In the genomic region with DNA sequence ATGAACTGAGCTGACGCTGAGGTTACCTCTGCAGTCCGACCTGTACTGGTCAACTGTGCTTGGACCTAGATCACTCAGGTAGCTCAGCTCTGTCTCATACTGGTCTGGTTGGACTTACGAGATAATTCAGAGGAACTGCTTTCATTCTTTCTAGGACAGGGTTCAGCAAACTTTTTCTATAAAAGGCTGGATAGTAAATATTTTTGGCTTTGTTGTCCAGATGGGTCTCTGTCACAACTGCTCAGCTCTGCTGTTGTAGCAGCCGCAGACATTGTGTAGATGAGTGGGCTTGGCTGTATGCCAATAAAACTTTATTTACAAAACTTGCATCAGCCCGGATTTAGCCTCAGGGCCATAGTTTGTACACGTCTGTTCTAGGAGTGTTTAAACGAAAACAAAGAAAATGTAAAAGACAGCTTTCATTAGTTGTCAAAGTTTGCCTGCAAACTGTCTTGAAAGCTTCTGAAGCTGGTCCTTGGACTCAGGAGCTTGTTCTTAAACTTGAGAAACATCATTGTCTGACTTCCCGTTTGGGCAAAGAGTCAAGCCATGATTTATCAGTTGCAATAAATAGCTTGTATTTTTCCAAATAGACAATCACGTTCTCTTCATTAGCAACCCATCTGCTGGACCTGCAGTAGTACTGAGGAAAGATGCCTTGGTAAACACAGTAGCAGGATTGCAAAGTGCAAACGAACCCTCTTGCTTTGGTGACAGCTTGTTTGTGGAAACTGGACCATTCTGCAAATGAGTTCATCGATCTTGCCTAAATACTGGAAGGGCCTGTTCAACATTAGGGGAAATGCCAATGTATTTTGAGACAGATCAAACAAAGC, we compare ENCODE assay signal across 1 cellular context.
TF ChIP-seq lines count a peak whose summit lies in the region.

No MANE protein-coding gene starts in this region.

TF ChIP-seq in HepG2, 621 proteins besides CTCF, POLR2A, EP300 and RAD21 (continued from another document):
- TF ChIP-seq SMARCE1 (IDR thresholded peaks at IDR 0.05; ENCODE audit: borderline replicate concordance) (no peak), RBAK (CRISPR knock-in tag; IDR thresholded peaks at IDR 0.05) (0 out of 2 replicates have a peak, but pooled peaks have one; percentile 23), ZNF780A (CRISPR knock-in tag; IDR thresholded peaks at IDR 0.05) (no peak), TBX2 (CRISPR knock-in tag; IDR thresholded peaks at IDR 0.05; ENCODE audit: borderline replicate concordance) (peak; percentile 87), SP1 (IDR thresholded peaks at IDR 0.05) (no peak), SP1 (CRISPR knock-in tag; IDR thresholded peaks at IDR 0.05) (no peak), SOX5 (CRISPR knock-in tag; IDR thresholded peaks at IDR 0.05; ENCODE audit: borderline replicate concordance) (peak; percentile 61), PCBP2 (optimal IDR thresholded peaks at IDR 0.05; ENCODE audit: low read depth, low read length, poor library complexity, severe bottlenecking) (no peak), HNF1B (CRISPR knock-in tag; IDR thresholded peaks at IDR 0.05) (no peak), ZNF773 (CRISPR knock-in tag; IDR thresholded peaks at IDR 0.05; ENCODE audit: borderline replicate concordance) (no peak), ZNF619 (CRISPR knock-in tag; IDR thresholded peaks at IDR 0.05) (no peak), MIER2 (CRISPR knock-in tag; IDR thresholded peaks at IDR 0.05) (peak; percentile 59; the same call in 1 of the 2 replicates), KDM4B (CRISPR knock-in tag; IDR thresholded peaks at IDR 0.05) (0 out of 2 replicates have a peak, but pooled peaks have one; percentile 34), ZNF33A (CRISPR knock-in tag; IDR thresholded peaks at IDR 0.05; ENCODE audit: borderline replicate concordance) (0 out of 2 replicates have a peak, but pooled peaks have one; percentile 41), KLF6 (CRISPR knock-in tag; IDR thresholded peaks at IDR 0.05) (peak; percentile 24; the same call in 1 of the 2 replicates)
- TF ChIP-seq, protein P1, sequence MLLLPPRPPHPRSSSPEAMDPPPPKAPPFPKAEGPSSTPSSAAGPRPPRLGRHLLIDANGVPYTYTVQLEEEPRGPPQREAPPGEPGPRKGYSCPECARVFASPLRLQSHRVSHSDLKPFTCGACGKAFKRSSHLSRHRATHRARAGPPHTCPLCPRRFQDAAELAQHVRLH (CRISPR knock-in tag; IDR thresholded peaks at IDR 0.05; ENCODE audit: borderline replicate concordance, low read depth): no peak
- TF ChIP-seq, protein P2, sequence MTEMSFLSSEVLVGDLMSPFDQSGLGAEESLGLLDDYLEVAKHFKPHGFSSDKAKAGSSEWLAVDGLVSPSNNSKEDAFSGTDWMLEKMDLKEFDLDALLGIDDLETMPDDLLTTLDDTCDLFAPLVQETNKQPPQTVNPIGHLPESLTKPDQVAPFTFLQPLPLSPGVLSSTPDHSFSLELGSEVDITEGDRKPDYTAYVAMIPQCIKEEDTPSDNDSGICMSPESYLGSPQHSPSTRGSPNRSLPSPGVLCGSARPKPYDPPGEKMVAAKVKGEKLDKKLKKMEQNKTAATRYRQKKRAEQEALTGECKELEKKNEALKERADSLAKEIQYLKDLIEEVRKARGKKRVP (CRISPR knock-in tag; IDR thresholded peaks at IDR 0.05): peak; percentile 37 to 97; a peak in 2 of 4 replicates
